Comparison of ENCODE assay signal across 1 cellular context in genomic region chr5:97097348-97098220, GRCh38.
TF ChIP-seq lines count a peak whose summit lies in the region.

No MANE protein-coding gene starts in this region.

TF ChIP-seq in WTC11, 78 proteins besides CTCF, POLR2A, EP300 and RAD21 (continued from another document):
- TF ChIP-seq STAT6 (CRISPR knock-in tag; conservative IDR thresholded peaks at IDR 0.05; ENCODE audit: low read depth) (no peak), TEAD1 (CRISPR knock-in tag; IDR thresholded peaks at IDR 0.05) (no peak), JUN (CRISPR knock-in tag; IDR thresholded peaks at IDR 0.05) (no peak), PRRX2 (CRISPR knock-in tag; IDR thresholded peaks at IDR 0.05) (no peak), NFATC4 (CRISPR knock-in tag; IDR thresholded peaks at IDR 0.05) (no peak), GRHL2 (CRISPR knock-in tag; IDR thresholded peaks at IDR 0.05; ENCODE audit: insufficient replicate concordance, severe bottlenecking) (no peak), NR2C2 (CRISPR knock-in tag; IDR thresholded peaks at IDR 0.05) (no peak), ZNF281 (CRISPR knock-in tag; IDR thresholded peaks at IDR 0.05) (no peak), E2F1 (CRISPR knock-in tag; IDR thresholded peaks at IDR 0.05) (no peak), GTF2I (CRISPR knock-in tag; conservative IDR thresholded peaks at IDR 0.05) (no peak), ZNF423 (CRISPR knock-in tag; IDR thresholded peaks at IDR 0.05) (no peak)
